19 cellular contexts compared by ENCODE assay signal in the genomic region with DNA sequence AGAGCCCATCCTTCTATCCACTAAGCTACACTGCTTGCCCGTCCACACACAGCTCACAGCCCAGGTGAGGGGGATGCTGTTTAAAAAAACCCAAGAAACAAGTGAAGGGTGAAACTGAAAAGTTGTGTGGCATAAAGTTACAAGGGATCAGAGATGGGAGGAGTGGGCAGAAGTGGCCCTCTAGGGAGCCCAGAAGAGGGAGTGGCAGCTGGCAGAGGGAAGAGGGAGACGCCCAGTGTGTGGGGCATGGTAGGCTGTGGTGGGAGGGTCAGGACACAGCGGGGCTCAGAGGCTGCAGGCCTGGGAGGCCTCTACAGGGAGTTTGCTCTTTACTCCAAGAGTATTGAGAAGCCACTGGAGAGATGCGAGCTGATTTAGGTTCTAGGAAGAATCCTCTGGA. TPM values are rescaled to one million over a fixed set of nuclear protein-coding genes. Genes with fewer than 3 reads are reported as not detected.
DNase-seq lines count a peak whose midpoint lies in the region; ATAC-seq and TF ChIP-seq lines count a peak whose summit lies in the region.
"Had no signal": no experiment of that assay in that cellular context is flagged by ENCODE, and none has a peak within 500 bp of the region (broad histone marks: within the 10 kb centered on the region; RNA-seq: fewer than 3 reads in every experiment).

No MANE protein-coding gene starts in this region.

- H3K9me3 Mint-ChIP-seq in neural crest cell = peaks cover 6% of the 10 kb centered on the region
- peaks cover 18% of the 10 kb centered on the region for H3K9me3 Mint-ChIP-seq in stimulated activated effector memory CD8-positive, alpha-beta T cell treated with anti-CD3 and anti-CD28 coated beads, Interleukin-12 subunit alpha, Interleukin-12 subunit beta, amount 100 ng/mL, for 72 hours

- TF ChIP-seq CTCF in HEK293 (tag by site-specific recombination; IDR thresholded peaks at IDR 0.05) = no peak
- no peak for TF ChIP-seq CTCF in neural crest cell (conservative IDR thresholded peaks at IDR 0.05)

- no peaks in the 10 kb centered on the region for H3K27me3 Mint-ChIP-seq in neural crest cell (ENCODE audit: low read depth)

- POLR2A ChIA-PET in HEK293 (lab: Yijun Ruan, JAX) = no interaction called here

- H3K4me1 ChIP-seq in HEK293 (ENCODE audit: control insufficient read depth, insufficient read depth, low read length) = no peaks in the 10 kb centered on the region

- DNase-seq in NCI-H524 (lab: John Stamatoyannopoulos, UW) (peak; percentile 44 to 56), neural crest cell (ENCODE audit: low read depth, low spot score) (no peak), retina (no peak)
- no peak for DNase-seq in stimulated activated effector memory CD8-positive, alpha-beta T cell treated with anti-CD3 and anti-CD28 coated beads, Interleukin-12 subunit alpha, Interleukin-12 subunit beta, amount 100 ng/mL, for 72 hours (ENCODE audit: low spot score in 2 of 2)
- DNase-seq: C1 segment of cervical spinal cord; Calu3; CD4-positive, alpha-beta memory T cell; COR-L47; DMS53; EL; GDM1; H9; HFFc6 had no signal

- ATAC-seq in stimulated activated effector memory CD8-positive, alpha-beta T cell treated with anti-CD3 and anti-CD28 coated beads, Interleukin-12 subunit alpha, Interleukin-12 subunit beta, amount 100 ng/mL, for 72 hours = no peak
- no peak for ATAC-seq in GM18502 (IDR thresholded peaks at IDR 0.05; ENCODE audit: poor library complexity, unreplicated experiment)
- ATAC-seq: GM12878, GM23338, HCT116 had no signal

- no peak overlapping the region for H3K27ac ChIP-seq in HEK293 (ENCODE audit: extremely low read depth, low read depth, low read length)

- no peaks in the 10 kb centered on the region for H3K36me3 ChIP-seq in HEK293 (ENCODE audit: control insufficient read depth in 2 of 2, insufficient read depth in 1 of 2, low read length in 2 of 2)

- H3K36me3 Mint-ChIP-seq in neural crest cell (ENCODE audit: low read depth) = no peaks in the 10 kb centered on the region
- no peaks in the 10 kb centered on the region for H3K36me3 Mint-ChIP-seq in stimulated activated effector memory CD8-positive, alpha-beta T cell treated with anti-CD3 and anti-CD28 coated beads, Interleukin-12 subunit alpha, Interleukin-12 subunit beta, amount 100 ng/mL, for 72 hours

- no peak overlapping the region for H3K4me3 Mint-ChIP-seq in neural crest cell
- H3K4me3 Mint-ChIP-seq in stimulated activated effector memory CD8-positive, alpha-beta T cell treated with anti-CD3 and anti-CD28 coated beads, Interleukin-12 subunit alpha, Interleukin-12 subunit beta, amount 100 ng/mL, for 72 hours = no peak overlapping the region
- H3K4me3 Mint-ChIP-seq: CD4-positive, alpha-beta memory T cell; GM23338; H9; HFFc6 had no signal

- H3K27ac Mint-ChIP-seq in neural crest cell (ENCODE audit: unreplicated experiment) = peak overlapping the region; percentile 83
- peak overlapping the region; percentile 27 for H3K27ac Mint-ChIP-seq in stimulated activated effector memory CD8-positive, alpha-beta T cell treated with anti-CD3 and anti-CD28 coated beads, Interleukin-12 subunit alpha, Interleukin-12 subunit beta, amount 100 ng/mL, for 72 hours
- H3K27ac Mint-ChIP-seq: CD4-positive, alpha-beta memory T cell; GM23338; HFFc6 had no signal

- no peak overlapping the region for H3K4me3 ChIP-seq in HEK293 (ENCODE audit: low read depth, low read length)
- H3K4me3 ChIP-seq: GM12878, GM23338 had no signal

- no peaks in the 10 kb centered on the region for H3K4me1 Mint-ChIP-seq in neural crest cell
- H3K4me1 Mint-ChIP-seq in stimulated activated effector memory CD8-positive, alpha-beta T cell treated with anti-CD3 and anti-CD28 coated beads, Interleukin-12 subunit alpha, Interleukin-12 subunit beta, amount 100 ng/mL, for 72 hours = no peaks in the 10 kb centered on the region

- CTCF ChIA-PET in HEK293 (lab: Yijun Ruan, JAX) = no interaction called here

- no peaks in the 10 kb centered on the region for H3K9me3 ChIP-seq in HEK293 (ENCODE audit: control insufficient read depth, insufficient read depth, low read depth, low read length)

TF ChIP-seq in HEK293, 187 proteins besides CTCF, POLR2A, EP300 and RAD21:
- TF ChIP-seq EGR2 (tag by site-specific recombination; IDR thresholded peaks at IDR 0.05; ENCODE audit: low read depth) = peak; percentile 51
- no peak for TF ChIP-seq ZNF776 (tag by site-specific recombination; IDR thresholded peaks at IDR 0.05; ENCODE audit: borderline replicate concordance)
- TF ChIP-seq ZFHX2 (tag by site-specific recombination; conservative IDR thresholded peaks at IDR 0.05) = peak; percentile 44
- TF ChIP-seq KLF1 (tag by site-specific recombination; IDR thresholded peaks at IDR 0.05) = 0 out of 2 replicates have a peak, but pooled peaks have one; percentile 61
- TF ChIP-seq, protein P1, sequence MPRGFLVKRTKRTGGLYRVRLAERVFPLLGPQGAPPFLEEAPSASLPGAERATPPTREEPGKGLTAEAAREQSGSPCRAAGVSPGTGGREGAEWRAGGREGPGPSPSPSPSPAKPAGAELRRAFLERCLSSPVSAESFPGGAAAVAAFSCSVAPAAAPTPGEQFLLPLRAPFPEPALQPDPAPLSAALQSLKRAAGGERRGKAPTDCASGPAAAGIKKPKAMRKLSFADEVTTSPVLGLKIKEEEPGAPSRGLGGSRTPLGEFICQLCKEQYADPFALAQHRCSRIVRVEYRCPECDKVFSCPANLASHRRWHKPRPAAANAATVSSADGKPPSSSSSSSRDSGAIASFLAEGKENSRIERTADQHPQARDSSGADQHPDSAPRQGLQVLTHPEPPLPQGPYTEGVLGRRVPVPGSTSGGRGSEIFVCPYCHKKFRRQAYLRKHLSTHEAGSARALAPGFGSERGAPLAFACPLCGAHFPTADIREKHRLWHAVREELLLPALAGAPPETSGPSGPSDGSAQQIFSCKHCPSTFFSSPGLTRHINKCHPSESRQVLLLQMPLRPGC (tag by site-specific recombination; IDR thresholded peaks at IDR 0.05) = no peak
- TF ChIP-seq, protein P2, sequence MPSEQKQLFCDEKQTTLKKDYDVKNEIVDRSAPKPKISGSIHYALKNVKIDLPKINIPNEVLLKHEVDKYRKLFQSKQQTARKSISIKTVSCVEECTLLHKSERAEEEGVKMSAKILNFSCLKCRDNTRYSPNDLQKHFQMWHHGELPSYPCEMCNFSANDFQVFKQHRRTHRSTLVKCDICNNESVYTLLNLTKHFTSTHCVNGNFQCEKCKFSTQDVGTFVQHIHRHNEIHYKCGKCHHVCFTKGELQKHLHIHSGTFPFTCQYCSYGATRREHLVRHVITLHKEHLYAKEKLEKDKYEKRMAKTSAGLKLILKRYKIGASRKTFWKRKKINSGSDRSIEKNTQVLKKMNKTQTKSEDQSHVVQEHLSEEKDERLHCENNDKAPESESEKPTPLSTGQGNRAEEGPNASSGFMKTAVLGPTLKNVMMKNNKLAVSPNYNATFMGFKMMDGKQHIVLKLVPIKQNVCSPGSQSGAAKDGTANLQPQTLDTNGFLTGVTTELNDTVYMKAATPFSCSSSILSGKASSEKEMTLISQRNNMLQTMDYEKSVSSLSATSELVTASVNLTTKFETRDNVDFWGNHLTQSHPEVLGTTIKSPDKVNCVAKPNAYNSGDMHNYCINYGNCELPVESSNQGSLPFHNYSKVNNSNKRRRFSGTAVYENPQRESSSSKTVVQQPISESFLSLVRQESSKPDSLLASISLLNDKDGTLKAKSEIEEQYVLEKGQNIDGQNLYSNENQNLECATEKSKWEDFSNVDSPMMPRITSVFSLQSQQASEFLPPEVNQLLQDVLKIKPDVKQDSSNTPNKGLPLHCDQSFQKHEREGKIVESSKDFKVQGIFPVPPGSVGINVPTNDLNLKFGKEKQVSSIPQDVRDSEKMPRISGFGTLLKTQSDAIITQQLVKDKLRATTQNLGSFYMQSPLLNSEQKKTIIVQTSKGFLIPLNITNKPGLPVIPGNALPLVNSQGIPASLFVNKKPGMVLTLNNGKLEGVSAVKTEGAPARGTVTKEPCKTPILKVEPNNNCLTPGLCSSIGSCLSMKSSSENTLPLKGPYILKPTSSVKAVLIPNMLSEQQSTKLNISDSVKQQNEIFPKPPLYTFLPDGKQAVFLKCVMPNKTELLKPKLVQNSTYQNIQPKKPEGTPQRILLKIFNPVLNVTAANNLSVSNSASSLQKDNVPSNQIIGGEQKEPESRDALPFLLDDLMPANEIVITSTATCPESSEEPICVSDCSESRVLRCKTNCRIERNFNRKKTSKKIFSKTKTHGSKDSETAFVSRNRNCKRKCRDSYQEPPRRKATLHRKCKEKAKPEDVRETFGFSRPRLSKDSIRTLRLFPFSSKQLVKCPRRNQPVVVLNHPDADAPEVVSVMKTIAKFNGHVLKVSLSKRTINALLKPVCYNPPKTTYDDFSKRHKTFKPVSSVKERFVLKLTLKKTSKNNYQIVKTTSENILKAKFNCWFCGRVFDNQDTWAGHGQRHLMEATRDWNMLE (tag by site-specific recombination; conservative IDR thresholded peaks at IDR 0.05; ENCODE audit: low read depth) = no peak

RNA-seq across cellular contexts. Expression of a gene that starts 30.1 kb away (rescaled TPM):
- total RNA-seq in neural crest cell = 1.5 and 1.7 TPM in 2 replicates
- total RNA-seq: A673, Calu3, HFFc6 had no signal

Comparison
In these comparisons a context has a peak if more than half of its experiments do, and no peak if none do; other contexts are left out.
1. DNase-seq: peak in NCI-H524 (2 of 2); none in neural crest cell (single experiment), stimulated activated effector memory CD8-positive, alpha-beta T cell treated with anti-CD3 and anti-CD28 coated beads, Interleukin-12 subunit alpha, Interleukin-12 subunit beta, amount 100 ng/mL, for 72 hours (0 of 2) and retina (single experiment).